In genomic region chr14:54706768-54707167, GRCh38 we compare ENCODE assay signal across 22 cellular contexts.
A peak's percentile ranks its signal among the peaks of the same experiment; 100 is the strongest.
DNase-seq lines count a peak whose midpoint lies in the region; ATAC-seq and TF ChIP-seq lines count a peak whose summit lies in the region.
"Had no signal": no experiment of that assay in that cellular context is flagged by ENCODE, and none has a peak within 500 bp of the region (broad histone marks: within the 10 kb centered on the region; RNA-seq: fewer than 3 reads in every experiment).

No MANE protein-coding gene starts in this region.

- no peak overlapping the region for H3K4me2 ChIP-seq in mammary epithelial cell (ENCODE audit: insufficient read depth, low read depth, low read length)
- no peak overlapping the region for H3K4me2 ChIP-seq in H9 (ENCODE audit: insufficient read depth, insufficient read length, low read length)
- H3K4me2 ChIP-seq in smooth muscle cell: no peak overlapping the region
- H3K4me2 ChIP-seq: GM23338, PC-9 had no signal

- dilution Hi-C loops in mammary epithelial cell (cut with HindIII; ENCODE audit: low sequenced_read_pairs): no loop called here

- H3K9ac ChIP-seq in mammary epithelial cell (ENCODE audit: insufficient read depth, low read length) (no peak overlapping the region), H9 (ENCODE audit: extremely low read depth, insufficient read length, low read length) (no peak overlapping the region), smooth muscle cell (ENCODE audit: low read depth) (no peak overlapping the region)

- no TSS peak for BruUV-seq in MCF 10A (replicated peaks; lab: Mats Ljungman, UMichigan)
- no TSS peak for BruUV-seq in mammary epithelial cell (replicated peaks; lab: Mats Ljungman, UMichigan)

- CTCF ChIA-PET in MCF 10A (lab: Yijun Ruan, JAX): no interaction called here
- CTCF ChIA-PET in mammary epithelial cell (lab: Charles Lee; ENCODE audit: low non-redundant PET): no interaction called here

- no peak overlapping the region for H4K8ac ChIP-seq in H9 (replicated peaks; ENCODE audit: insufficient read length, low read depth, low read length)

- no peaks in the 10 kb centered on the region for H4K20me1 ChIP-seq in mammary epithelial cell (ENCODE audit: insufficient read depth, low read length)
- no peaks in the 10 kb centered on the region for H4K20me1 ChIP-seq in H9 (ENCODE audit: control insufficient read depth, insufficient read depth, insufficient read length)
- H4K20me1 ChIP-seq in smooth muscle cell (ENCODE audit: low read depth): peaks cover 88% of the 10 kb centered on the region

- H3K4me1 Mint-ChIP-seq in MCF 10A (ENCODE audit: insufficient read depth, unreplicated experiment) (no peaks in the 10 kb centered on the region), H9 (peaks cover 4 to 5% of the 10 kb centered on the region in 2 experiments; a peak in 2 of 4 replicates), neural crest cell (no peaks in the 10 kb centered on the region)

- H3K36me3 Mint-ChIP-seq in MCF 10A (ENCODE audit: insufficient read depth, unreplicated experiment) (no peaks in the 10 kb centered on the region), H9 (ENCODE audit: insufficient read depth in 1 of 3, low read depth in 3 of 3) (peaks cover 0 to 2% (median 0%) of the 10 kb centered on the region in 3 experiments; a peak in 1 of 7 replicates), neural crest cell (ENCODE audit: low read depth) (no peaks in the 10 kb centered on the region)
- H3K36me3 Mint-ChIP-seq: CD4-positive, alpha-beta memory T cell had no signal

- no peak for TF ChIP-seq CTCF in MCF 10A (IDR thresholded peaks at IDR 0.05; ENCODE audit: unreplicated experiment)
- no peak for TF ChIP-seq CTCF in mammary epithelial cell (conservative IDR thresholded peaks at IDR 0.05 in 1 of 2, IDR thresholded peaks at IDR 0.05 in 1 of 2; ENCODE audit: extremely low read depth in 1 of 2, insufficient read depth in 1 of 2, low read depth in 1 of 2, low read length in 2 of 2)
- TF ChIP-seq CTCF in H9 (conservative IDR thresholded peaks at IDR 0.05): no peak
- no peak for TF ChIP-seq CTCF in neural crest cell (conservative IDR thresholded peaks at IDR 0.05)
- TF ChIP-seq CTCF in upper lobe of right lung (IDR thresholded peaks at IDR 0.05): no peak
- TF ChIP-seq CTCF in smooth muscle cell (IDR thresholded peaks at IDR 0.05; ENCODE audit: borderline replicate concordance, insufficient read depth, poor library complexity, severe bottlenecking): no peak

- no peak overlapping the region for H2BK5ac ChIP-seq in H9 (ENCODE audit: insufficient read length, low read length)

- no peak overlapping the region for H2BK120ac ChIP-seq in H9 (ENCODE audit: low read depth, low read length, poor library complexity, severe bottlenecking)

- H2BK12ac ChIP-seq in H9 (ENCODE audit: insufficient read length, low read depth, low read length): no peak overlapping the region

- H3K23ac ChIP-seq in H9 (ENCODE audit: insufficient read length, low read depth, low read length): no peak overlapping the region

- no peak overlapping the region for H3K14ac ChIP-seq in H9 (ENCODE audit: insufficient read depth, low read length)

- no peaks in the 10 kb centered on the region for H3K23me2 ChIP-seq in H9 (ENCODE audit: insufficient read length, low read depth, low read length, poor library complexity, severe bottlenecking)

- H3K18ac ChIP-seq in H9 (ENCODE audit: insufficient read length, low read depth, low read length): no peak overlapping the region

- H3K79me1 ChIP-seq in H9 (ENCODE audit: insufficient read depth, low read depth, low read length, poor library complexity, severe bottlenecking): no peaks in the 10 kb centered on the region

- H3F3A ChIP-seq in smooth muscle cell (ENCODE audit: low read depth): peaks cover 3% of the 10 kb centered on the region

- no peaks in the 10 kb centered on the region for H3K9me3 ChIP-seq in mammary epithelial cell (replicated peaks; ENCODE audit: insufficient read depth, low read length)
- no peaks in the 10 kb centered on the region for H3K9me3 ChIP-seq in H9 (ENCODE audit: control insufficient read depth, low read depth, low read length)
- H3K9me3 ChIP-seq in upper lobe of right lung: no peaks in the 10 kb centered on the region
- no peaks in the 10 kb centered on the region for H3K9me3 ChIP-seq in smooth muscle cell (replicated peaks; ENCODE audit: low read depth)
- H3K9me3 ChIP-seq: SJSA1 had no signal

- no peak overlapping the region for H3K4me3 ChIP-seq in mammary epithelial cell (replicated peaks in 1 of 3; ENCODE audit: insufficient read depth in 1 of 3, low read depth in 2 of 3, low read length in 3 of 3)
- no peak overlapping the region for H3K4me3 ChIP-seq in upper lobe of right lung
- H3K4me3 ChIP-seq in smooth muscle cell: no peak overlapping the region
- H3K4me3 ChIP-seq: GM23338, PC-9, SJSA1 had no signal

- H3K79me2 ChIP-seq in mammary epithelial cell (ENCODE audit: insufficient read depth, low read length): peaks cover 31% of the 10 kb centered on the region
- no peaks in the 10 kb centered on the region for H3K79me2 ChIP-seq in H9 (ENCODE audit: insufficient read depth, low read length)
- peaks cover 78% of the 10 kb centered on the region for H3K79me2 ChIP-seq in smooth muscle cell (ENCODE audit: low read depth)

- H4K91ac ChIP-seq in H9 (ENCODE audit: insufficient read length, low read depth, low read length): no peak overlapping the region

- no peak overlapping the region for H3T11ph ChIP-seq in H9 (ENCODE audit: low read length)

- H3K9me3 Mint-ChIP-seq in MCF 10A (ENCODE audit: unreplicated experiment): no peaks in the 10 kb centered on the region
- no peaks in the 10 kb centered on the region; a peak in 2 of 5 replicates for H3K9me3 Mint-ChIP-seq in H9
- peaks cover 2% of the 10 kb centered on the region for H3K9me3 Mint-ChIP-seq in neural crest cell
- H3K9me3 Mint-ChIP-seq: GM23338 had no signal

- H3K27me3 ChIP-seq in mammary epithelial cell (ENCODE audit: insufficient read depth, low read length) (no peaks in the 10 kb centered on the region), H9 (ENCODE audit: insufficient read depth, low read length) (no peaks in the 10 kb centered on the region), upper lobe of right lung (no peaks in the 10 kb centered on the region), smooth muscle cell (ENCODE audit: low read depth) (no peaks in the 10 kb centered on the region)
- H3K27me3 ChIP-seq: SJSA1 had no signal

- peak; percentile 13 for ATAC-seq in upper lobe of right lung
- ATAC-seq: GM23338, Right ventricle myocardium inferior had no signal

- H3K27ac ChIP-seq in mammary epithelial cell (ENCODE audit: insufficient read depth, low read depth, low read length) (no peak overlapping the region), H9 (ENCODE audit: insufficient read length, low read depth, low read length) (no peak overlapping the region), upper lobe of right lung (no peak overlapping the region), smooth muscle cell (ENCODE audit: low read depth) (no peak overlapping the region)
- H3K27ac ChIP-seq: PC-9, SJSA1 had no signal

- H3K4me1 ChIP-seq in mammary epithelial cell (ENCODE audit: insufficient read depth, low read length) (no peaks in the 10 kb centered on the region), H9 (ENCODE audit: insufficient read depth, low read length) (no peaks in the 10 kb centered on the region), upper lobe of right lung (peaks cover 3% of the 10 kb centered on the region), smooth muscle cell (ENCODE audit: low read depth) (no peaks in the 10 kb centered on the region)
- H3K4me1 ChIP-seq: SJSA1 had no signal

- H2AK5ac ChIP-seq in H9 (ENCODE audit: insufficient read length, low read length): no peak overlapping the region

- no peak overlapping the region for H3K4me3 Mint-ChIP-seq in MCF 10A (ENCODE audit: unreplicated experiment)
- H3K4me3 Mint-ChIP-seq in H9: no peak overlapping the region
- H3K4me3 Mint-ChIP-seq in neural crest cell: no peak overlapping the region
- H3K4me3 Mint-ChIP-seq: CD4-positive, alpha-beta memory T cell; GM23338 had no signal

- H3K27ac Mint-ChIP-seq in MCF 10A (ENCODE audit: low read depth, unreplicated experiment) (peak overlapping the region; percentile 62), H9 (peak overlapping the region in 2 of 3 experiments; percentile 8 to 34; a peak in 1 of 7 replicates), neural crest cell (ENCODE audit: unreplicated experiment) (peak overlapping the region; percentile 81)
- H3K27ac Mint-ChIP-seq: CD4-positive, alpha-beta memory T cell; GM23338 had no signal

- H4K5ac ChIP-seq in H9 (ENCODE audit: insufficient read length, low read depth, low read length): no peak overlapping the region

- H3K4ac ChIP-seq in H9 (ENCODE audit: low read depth, low read length): no peak overlapping the region

- DNase-seq in MCF 10A (ENCODE audit: unreplicated experiment) (no peak), mammary epithelial cell (no peak), H9 (no peak), neural crest cell (ENCODE audit: low read depth, low spot score) (no peak), upper lobe of right lung (no peak), smooth muscle cell (lab: John Stamatoyannopoulos, UW; ENCODE audit: unreplicated experiment) (no peak), NCI-H526 (lab: John Stamatoyannopoulos, UW) (no peak)
- DNase-seq: C1 segment of cervical spinal cord; CD4-positive, alpha-beta memory T cell; COR-L47; HCEC 1CT; Kasumi-1; NCI-H1048; NCI-H1417; NCI-H1694; NCI-H2029 treated with DMSO at 0.1 percent for 48 hours; NCI-H446 treated with DMSO at 0.1 percent for 48 hours; NCI-H526 treated with DMSO at 0.1 percent for 48 hours; PC-9 had no signal

- no peak overlapping the region for H2BK20ac ChIP-seq in H9 (ENCODE audit: low read depth, low read length, poor library complexity, severe bottlenecking)

- POLR2A ChIA-PET in MCF 10A (lab: Yijun Ruan, JAX): no interaction called here

- 90% methylated on average over 2 of the region's 2 CpGs for WGBS in mammary epithelial cell (ENCODE audit: low coverage, missing lambda C conversion rate)
- no CpG with 5 or more reads among the region's 2 CpGs for WGBS in H9 (ENCODE audit: extremely low coverage, insufficient read length, low lambda C conversion rate)
- WGBS in smooth muscle cell (ENCODE audit: low lambda C conversion rate): 95% methylated on average over 2 of the region's 2 CpGs

- no peak overlapping the region for H2BK15ac ChIP-seq in H9 (ENCODE audit: low read depth, low read length)

- H3K27me3 Mint-ChIP-seq in MCF 10A (ENCODE audit: insufficient read depth, unreplicated experiment) (no peaks in the 10 kb centered on the region), H9 (ENCODE audit: low read depth) (no peaks in the 10 kb centered on the region), neural crest cell (ENCODE audit: low read depth) (no peaks in the 10 kb centered on the region)
- H3K27me3 Mint-ChIP-seq: CD4-positive, alpha-beta memory T cell had no signal

- H3K56ac ChIP-seq in H9 (ENCODE audit: insufficient read length, low read depth, low read length): no peak overlapping the region

- intact Hi-C loops in MCF 10A (cut with micrococcal nuclease): no loop called here
- intact Hi-C loops in mammary epithelial cell (cut with micrococcal nuclease): no loop called here
- intact Hi-C loops in upper lobe of right lung (cut with DNase I): no loop called here

- in situ Hi-C loops in mammary epithelial cell (cut with MboI; ENCODE audit: low sequenced_read_pairs in 2 of 2): no loop called here

- H3K36me3 ChIP-seq in mammary epithelial cell (ENCODE audit: insufficient read depth, low read length): peaks cover 2% of the 10 kb centered on the region
- H3K36me3 ChIP-seq in upper lobe of right lung: peaks cover 8% of the 10 kb centered on the region
- H3K36me3 ChIP-seq in smooth muscle cell (ENCODE audit: low read depth): peaks cover 3% of the 10 kb centered on the region

- H2AFZ ChIP-seq in mammary epithelial cell (ENCODE audit: low read depth, low read length) (no peak overlapping the region), H9 (ENCODE audit: low read length) (no peak overlapping the region), smooth muscle cell (ENCODE audit: low read depth) (no peak overlapping the region)
- H2AFZ ChIP-seq: GM23338, PC-9 had no signal

Comparison
In these comparisons a context has a peak if more than half of its experiments do, and no peak if none do; other contexts are left out.
1. H3K27ac Mint-ChIP-seq: peak in every context shown above with its lines; median percentile 81 in neural crest cell; 62 in MCF 10A; 21 in H9.